In the genomic region with DNA sequence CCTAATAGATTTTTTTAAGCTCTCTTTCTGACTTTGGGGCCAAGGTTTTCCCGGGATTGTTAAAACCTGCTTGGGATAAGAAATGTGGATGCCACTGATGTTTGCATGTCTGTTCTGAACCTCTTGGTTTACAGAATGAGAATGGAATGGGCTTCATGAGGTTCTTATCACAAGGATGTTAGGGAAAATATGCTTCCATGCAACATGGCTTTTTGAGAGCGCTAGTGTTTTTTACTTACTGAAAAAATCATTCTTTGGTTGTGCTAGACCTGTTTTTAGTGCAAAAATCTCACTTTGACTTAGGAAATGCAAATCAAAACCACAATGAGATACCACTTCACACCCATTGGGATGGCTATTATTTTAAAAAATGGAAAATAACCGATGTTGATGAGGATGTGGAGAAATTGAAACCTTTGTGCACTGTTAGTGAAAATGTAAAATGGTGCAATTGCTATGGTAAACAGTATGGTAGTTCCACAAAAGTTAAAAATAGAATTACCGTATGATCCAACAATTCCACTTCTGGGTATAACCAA, we compare ENCODE assay signal across 9 cellular contexts. TPM values are rescaled to one million over a fixed set of nuclear protein-coding genes. Genes with fewer than 3 reads are reported as not detected.
DNase-seq lines count a peak whose midpoint lies in the region; ATAC-seq lines count a peak whose summit lies in the region.
"Had no signal": no experiment of that assay in that cellular context is flagged by ENCODE, and none has a peak within 500 bp of the region (broad histone marks: within the 10 kb centered on the region; RNA-seq: fewer than 3 reads in every experiment).

No MANE protein-coding gene starts in this region.

- ATAC-seq in HG02884 (IDR thresholded peaks at IDR 0.05; ENCODE audit: unreplicated experiment), result peak; percentile 39
- no peak for ATAC-seq in stimulated activated naive CD8-positive, alpha-beta T cell treated with anti-CD3 and anti-CD28 coated beads, Interleukin-15, amount 100 ng/mL, for 72 hours

- H3K9me3 Mint-ChIP-seq in activated T-cell treated with anti-CD3 and anti-CD28 coated beads, Interleukin-2, amount 50 U/mL, for 24 hours, result no peaks in the 10 kb centered on the region
- H3K9me3 Mint-ChIP-seq in activated T-helper 2 cell treated with anti-CD3 and anti-CD28 coated beads, Interferon-gamma antibody, Interleukin-2, Interleukin-4, amounts not matched to agents 10 μg/mL and 5 μg/mL and 100 μg/mL, durations not matched to agents 14 hours and 24 hours and 36 hours, result peaks cover 10% of the 10 kb centered on the region
- H3K9me3 Mint-ChIP-seq in stimulated activated naive CD8-positive, alpha-beta T cell treated with anti-CD3 and anti-CD28 coated beads, Interleukin-15, amount 100 ng/mL, for 72 hours, result peaks cover 8% of the 10 kb centered on the region in 2 donors

- intact Hi-C loops in activated T-helper 2 cell treated with anti-CD3 and anti-CD28 coated beads, Interferon-gamma antibody, Interleukin-2, Interleukin-4, amounts not matched to agents 10 μg/mL and 5 μg/mL and 100 μg/mL, durations not matched to agents 14 hours and 24 hours and 36 hours (cut with micrococcal nuclease), result no loop called here

- H3K27me3 Mint-ChIP-seq in activated T-cell treated with anti-CD3 and anti-CD28 coated beads, Interleukin-2, amount 50 U/mL, for 24 hours, result no peaks in the 10 kb centered on the region
- no peaks in the 10 kb centered on the region for H3K27me3 Mint-ChIP-seq in activated T-helper 2 cell treated with anti-CD3 and anti-CD28 coated beads, Interferon-gamma antibody, Interleukin-2, Interleukin-4, amounts not matched to agents 10 μg/mL and 5 μg/mL and 100 μg/mL, durations not matched to agents 14 hours and 24 hours and 36 hours (ENCODE audit: low read depth)
- no peaks in the 10 kb centered on the region for H3K27me3 Mint-ChIP-seq in stimulated activated naive CD8-positive, alpha-beta T cell treated with anti-CD3 and anti-CD28 coated beads, Interleukin-15, amount 100 ng/mL, for 72 hours
- H3K27me3 Mint-ChIP-seq: activated B cell treated with CpG ODN at 0.5 μM for 24 hours had no signal

- peak overlapping the region; percentile 30 for H3K4me3 Mint-ChIP-seq in activated T-cell treated with anti-CD3 and anti-CD28 coated beads, Interleukin-2, amount 50 U/mL, for 24 hours
- no peak overlapping the region for H3K4me3 Mint-ChIP-seq in activated T-helper 2 cell treated with anti-CD3 and anti-CD28 coated beads, Interferon-gamma antibody, Interleukin-2, Interleukin-4, amounts not matched to agents 10 μg/mL and 5 μg/mL and 100 μg/mL, durations not matched to agents 14 hours and 24 hours and 36 hours (ENCODE audit: low read depth)
- H3K4me3 Mint-ChIP-seq in stimulated activated naive CD8-positive, alpha-beta T cell treated with anti-CD3 and anti-CD28 coated beads, Interleukin-15, amount 100 ng/mL, for 72 hours, result peak overlapping the region; percentile 47 to 79

- no peak for DNase-seq in activated T-cell treated with anti-CD3 and anti-CD28 coated beads, Interleukin-2, amount 50 U/mL, for 24 hours
- DNase-seq in activated T-cell treated with anti-CD3 and anti-CD28 coated beads for 4 hours (no peak), GM19238 (ENCODE audit: insufficient read length, low spot score) (no peak), NCI-H2029 treated with DMSO at 0.1 percent for 48 hours (lab: John Stamatoyannopoulos, UW) (no peak)
- DNase-seq in activated T-helper 2 cell treated with anti-CD3 and anti-CD28 coated beads, Interferon-gamma antibody, Interleukin-2, Interleukin-4, amounts not matched to agents 10 μg/mL and 5 μg/mL and 100 μg/mL, durations not matched to agents 14 hours and 24 hours and 36 hours (ENCODE audit: low spot score), result no peak
- DNase-seq in stimulated activated naive CD8-positive, alpha-beta T cell treated with anti-CD3 and anti-CD28 coated beads, Interleukin-15, amount 100 ng/mL, for 72 hours, result no peak
- no peak for DNase-seq in stimulated activated CD4-positive, alpha-beta T cell treated with anti-CD3 and anti-CD28 coated beads, Interleukin-1b, Interleukin-23, amount 100 ng/mL, for 48 hours
- DNase-seq: activated B cell treated with CpG ODN at 0.5 μM for 24 hours had no signal

- peaks cover 85% of the 10 kb centered on the region for H3K36me3 Mint-ChIP-seq in activated T-cell treated with anti-CD3 and anti-CD28 coated beads, Interleukin-2, amount 50 U/mL, for 24 hours (ENCODE audit: low read depth)
- H3K36me3 Mint-ChIP-seq in activated T-helper 2 cell treated with anti-CD3 and anti-CD28 coated beads, Interferon-gamma antibody, Interleukin-2, Interleukin-4, amounts not matched to agents 10 μg/mL and 5 μg/mL and 100 μg/mL, durations not matched to agents 14 hours and 24 hours and 36 hours (ENCODE audit: low read depth), result peaks cover 84% of the 10 kb centered on the region

- peaks cover 99% of the 10 kb centered on the region for H3K4me1 Mint-ChIP-seq in activated T-cell treated with anti-CD3 and anti-CD28 coated beads, Interleukin-2, amount 50 U/mL, for 24 hours (ENCODE audit: low read depth)
- peaks cover 85% of the 10 kb centered on the region for H3K4me1 Mint-ChIP-seq in activated T-helper 2 cell treated with anti-CD3 and anti-CD28 coated beads, Interferon-gamma antibody, Interleukin-2, Interleukin-4, amounts not matched to agents 10 μg/mL and 5 μg/mL and 100 μg/mL, durations not matched to agents 14 hours and 24 hours and 36 hours (ENCODE audit: low read depth)
- H3K4me1 Mint-ChIP-seq in stimulated activated naive CD8-positive, alpha-beta T cell treated with anti-CD3 and anti-CD28 coated beads, Interleukin-15, amount 100 ng/mL, for 72 hours, result peaks cover 97% of the 10 kb centered on the region

- H3K27ac Mint-ChIP-seq in activated T-cell treated with anti-CD3 and anti-CD28 coated beads, Interleukin-2, amount 50 U/mL, for 24 hours, result peak overlapping the region; percentile 91
- H3K27ac Mint-ChIP-seq in activated T-helper 2 cell treated with anti-CD3 and anti-CD28 coated beads, Interferon-gamma antibody, Interleukin-2, Interleukin-4, amounts not matched to agents 10 μg/mL and 5 μg/mL and 100 μg/mL, durations not matched to agents 14 hours and 24 hours and 36 hours, result peak overlapping the region; percentile 85
- peak overlapping the region in 1 of 2 donors; percentile 95 for H3K27ac Mint-ChIP-seq in stimulated activated naive CD8-positive, alpha-beta T cell treated with anti-CD3 and anti-CD28 coated beads, Interleukin-15, amount 100 ng/mL, for 72 hours
- H3K27ac Mint-ChIP-seq: activated B cell treated with CpG ODN at 0.5 μM for 24 hours had no signal

RNA-seq across cellular contexts. Expression of gene TSPAN14, which starts 38.8 kb away (rescaled TPM):
- total RNA-seq in activated T-helper 2 cell treated with anti-CD3 and anti-CD28 coated beads, Interferon-gamma antibody, Interleukin-2, Interleukin-4, amounts not matched to agents 10 μg/mL and 5 μg/mL and 100 μg/mL, durations not matched to agents 14 hours and 24 hours and 36 hours, result 45.4 and 51.1 TPM in 2 replicates

RNA-seq across cellular contexts. Expression of gene SH2D4B, which starts 44.8 kb away (rescaled TPM):
- total RNA-seq in activated T-helper 2 cell treated with anti-CD3 and anti-CD28 coated beads, Interferon-gamma antibody, Interleukin-2, Interleukin-4, amounts not matched to agents 10 μg/mL and 5 μg/mL and 100 μg/mL, durations not matched to agents 14 hours and 24 hours and 36 hours, result 0.05 TPM in 1 of 2 replicates, not detected in the other
- total RNA-seq: activated B cell treated with CpG ODN at 0.5 μM for 24 hours had no signal
